Comparison of ENCODE assay signal across 10 cellular contexts in genomic region chr17:10013360-10014112, GRCh38.
DNase-seq lines count a peak whose midpoint lies in the region; ATAC-seq and TF ChIP-seq lines count a peak whose summit lies in the region.
"Had no signal": no experiment of that assay in that cellular context is flagged by ENCODE, and none has a peak within 500 bp of the region (broad histone marks: within the 10 kb centered on the region; RNA-seq: fewer than 3 reads in every experiment).

No MANE protein-coding gene starts in this region.

- H4K20me1 ChIP-seq in smooth muscle cell (ENCODE audit: low read depth) = peaks cover 97% of the 10 kb centered on the region

- no peak overlapping the region for H2AFZ ChIP-seq in smooth muscle cell (ENCODE audit: low read depth)

- TF ChIP-seq CTCF in smooth muscle cell (IDR thresholded peaks at IDR 0.05; ENCODE audit: borderline replicate concordance, insufficient read depth, poor library complexity, severe bottlenecking) = no peak

- DNase-seq in RPMI8226 (peak; percentile 17), smooth muscle cell (lab: John Stamatoyannopoulos, UW; ENCODE audit: unreplicated experiment) (no peak), LoVo (ENCODE audit: low spot score) (no peak), NCI-H128 (lab: John Stamatoyannopoulos, UW; ENCODE audit: unreplicated experiment) (no peak)
- DNase-seq in activated CD4-positive, alpha-beta T cell treated with anti-CD3 and anti-CD28 coated beads for 1 hour = no peak
- DNase-seq in activated CD4-positive, alpha-beta T cell treated with anti-CD3 and anti-CD28 coated beads for 48 hours = no peak
- DNase-seq: activated CD8-positive, alpha-beta memory T cell treated with anti-CD3 and anti-CD28 coated beads, Interleukin-2, amount 50 U/mL, for 48 hours had no signal

- no peaks in the 10 kb centered on the region for H3K36me3 ChIP-seq in smooth muscle cell (ENCODE audit: low read depth)
- H3K36me3 ChIP-seq: ovary had no signal

- H3K9me3 ChIP-seq in smooth muscle cell (replicated peaks; ENCODE audit: low read depth) = no peaks in the 10 kb centered on the region
- H3K9me3 ChIP-seq: ovary had no signal

- H3K4me2 ChIP-seq in smooth muscle cell = peak overlapping the region; percentile 64

- H3K27me3 ChIP-seq in smooth muscle cell (ENCODE audit: low read depth) = no peaks in the 10 kb centered on the region
- H3K27me3 ChIP-seq: ovary had no signal

- peaks cover 7% of the 10 kb centered on the region for H3F3A ChIP-seq in smooth muscle cell (ENCODE audit: low read depth)

- peaks cover 70% of the 10 kb centered on the region for H3K79me2 ChIP-seq in smooth muscle cell (ENCODE audit: low read depth)

- no peak overlapping the region for H3K4me3 ChIP-seq in smooth muscle cell
- H3K4me3 ChIP-seq: ovary had no signal

- H3K27ac ChIP-seq in smooth muscle cell (ENCODE audit: low read depth) = peak overlapping the region; percentile 82

- 60% methylated on average over 9 of the region's 9 CpGs for WGBS in smooth muscle cell (ENCODE audit: low lambda C conversion rate)

- H3K4me1 ChIP-seq in smooth muscle cell (ENCODE audit: low read depth) = peaks cover 23% of the 10 kb centered on the region

- H3K9ac ChIP-seq in smooth muscle cell (ENCODE audit: low read depth) = peak overlapping the region; percentile 35

- ATAC-seq in GM18870 (IDR thresholded peaks at IDR 0.05; ENCODE audit: unreplicated experiment) = peak; percentile 77
- ATAC-seq in HG02840 (IDR thresholded peaks at IDR 0.05; ENCODE audit: low FRiP score, unreplicated experiment) = peak; percentile 66
